1 cellular context compared by ENCODE assay signal in genomic region chr2:43293744-43294695, GRCh38.
TF ChIP-seq lines count a peak whose summit lies in the region.

No MANE protein-coding gene starts in this region.

TF ChIP-seq in GM12878, 131 proteins besides CTCF, POLR2A, EP300 and RAD21 (continued from another document):
- TF ChIP-seq, protein P1, sequence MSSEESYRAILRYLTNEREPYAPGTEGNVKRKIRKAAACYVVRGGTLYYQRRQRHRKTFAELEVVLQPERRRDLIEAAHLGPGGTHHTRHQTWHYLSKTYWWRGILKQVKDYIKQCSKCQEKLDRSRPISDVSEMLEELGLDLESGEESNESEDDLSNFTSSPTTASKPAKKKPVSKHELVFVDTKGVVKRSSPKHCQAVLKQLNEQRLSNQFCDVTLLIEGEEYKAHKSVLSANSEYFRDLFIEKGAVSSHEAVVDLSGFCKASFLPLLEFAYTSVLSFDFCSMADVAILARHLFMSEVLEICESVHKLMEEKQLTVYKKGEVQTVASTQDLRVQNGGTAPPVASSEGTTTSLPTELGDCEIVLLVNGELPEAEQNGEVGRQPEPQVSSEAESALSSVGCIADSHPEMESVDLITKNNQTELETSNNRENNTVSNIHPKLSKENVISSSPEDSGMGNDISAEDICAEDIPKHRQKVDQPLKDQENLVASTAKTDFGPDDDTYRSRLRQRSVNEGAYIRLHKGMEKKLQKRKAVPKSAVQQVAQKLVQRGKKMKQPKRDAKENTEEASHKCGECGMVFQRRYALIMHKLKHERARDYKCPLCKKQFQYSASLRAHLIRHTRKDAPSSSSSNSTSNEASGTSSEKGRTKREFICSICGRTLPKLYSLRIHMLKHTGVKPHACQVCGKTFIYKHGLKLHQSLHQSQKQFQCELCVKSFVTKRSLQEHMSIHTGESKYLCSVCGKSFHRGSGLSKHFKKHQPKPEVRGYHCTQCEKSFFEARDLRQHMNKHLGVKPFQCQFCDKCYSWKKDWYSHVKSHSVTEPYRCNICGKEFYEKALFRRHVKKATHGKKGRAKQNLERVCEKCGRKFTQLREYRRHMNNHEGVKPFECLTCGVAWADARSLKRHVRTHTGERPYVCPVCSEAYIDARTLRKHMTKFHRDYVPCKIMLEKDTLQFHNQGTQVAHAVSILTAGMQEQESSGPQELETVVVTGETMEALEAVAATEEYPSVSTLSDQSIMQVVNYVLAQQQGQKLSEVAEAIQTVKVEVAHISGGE (CRISPR knock-in tag; IDR thresholded peaks at IDR 0.05), result no peak
- TF ChIP-seq RBBP5 (conservative IDR thresholded peaks at IDR 0.05), result no peak
